1 cellular context compared by ENCODE assay signal in genomic region chr4:86586160-86586572, GRCh38.
A peak's percentile ranks its signal among the peaks of the same experiment; 100 is the strongest.
TF ChIP-seq lines count a peak whose summit lies in the region.

No MANE protein-coding gene starts in this region.

TF ChIP-seq in GM12878, 131 proteins besides CTCF, POLR2A, EP300 and RAD21 (continued from another document):
- TF ChIP-seq BMI1 (IDR thresholded peaks at IDR 0.05; ENCODE audit: borderline replicate concordance), result peak; percentile 26; the same call in 1 of the 2 replicates
